ENCODE assay signal across 10 cellular contexts in the genomic region with DNA sequence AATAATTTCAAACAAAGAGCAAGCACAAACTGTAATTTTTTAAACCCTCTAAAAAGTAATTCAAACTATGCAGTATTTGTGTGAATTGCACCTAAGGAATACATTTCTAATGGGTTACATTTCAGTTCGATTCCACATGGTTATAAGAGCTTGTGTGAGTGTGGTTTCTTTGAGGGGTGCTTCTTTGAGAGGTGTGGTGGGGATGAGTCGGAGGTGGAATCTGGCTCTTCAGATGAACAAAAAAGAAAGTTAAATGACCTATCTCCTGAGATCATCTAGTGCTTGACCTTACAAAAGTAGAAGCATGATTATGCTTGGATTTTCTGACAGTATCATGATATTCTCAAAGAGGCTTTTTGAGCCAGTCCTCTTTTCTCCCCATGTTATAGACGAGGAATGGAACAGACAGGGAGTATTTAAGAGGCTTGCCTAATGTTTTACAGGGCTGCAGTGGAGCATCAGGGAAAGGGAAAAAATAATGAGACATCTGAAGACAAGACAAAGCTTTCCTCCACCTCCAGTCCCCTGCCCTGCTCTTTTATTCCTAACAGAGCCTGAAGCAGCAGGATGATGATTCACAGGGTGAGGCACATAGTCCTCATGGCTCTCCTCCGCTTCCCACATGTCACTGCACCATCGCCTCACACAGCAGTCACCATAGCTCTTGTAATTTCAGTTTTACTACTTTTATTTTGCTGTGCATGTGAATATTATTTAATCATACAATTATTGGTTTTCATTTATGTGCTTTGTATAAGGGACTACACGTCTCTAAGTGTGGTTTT.
DNase-seq lines count a peak whose midpoint lies in the region; ATAC-seq lines count a peak whose summit lies in the region.
"Had no signal": no experiment of that assay in that cellular context is flagged by ENCODE, and none has a peak within 500 bp of the region (broad histone marks: within the 10 kb centered on the region; RNA-seq: fewer than 3 reads in every experiment).

No MANE protein-coding gene starts in this region.

- DNase-seq in ELR (ENCODE audit: low read depth) (peak; percentile 84), RKO (ENCODE audit: low spot score) (peak; percentile 59), renal cortical epithelial cell (ENCODE audit: low read depth) (peak; percentile 47), T-helper 2 cell (no peak), T-helper 9 cell (no peak)
- DNase-seq: DMS 273 treated with DMSO at 0.1 percent for 48 hours, PC-9, transverse colon had no signal

- ATAC-seq in esophagus mucosa (peak; percentile 97), HG02678 (IDR thresholded peaks at IDR 0.05; ENCODE audit: unreplicated experiment) (no peak)

Comparison
In these comparisons a context has a peak if more than half of its experiments do, and no peak if none do; other contexts are left out.
1. DNase-seq: peak in ELR (single experiment), RKO (single experiment) and renal cortical epithelial cell (single experiment); none in T-helper 2 cell (0 of 5) and T-helper 9 cell (single experiment).